ENCODE assay signal across 12 cellular contexts in genomic region chr6:94254689-94255088, GRCh38.
DNase-seq lines count a peak whose midpoint lies in the region; ATAC-seq and TF ChIP-seq lines count a peak whose summit lies in the region.
"Had no signal": no experiment of that assay in that cellular context is flagged by ENCODE, and none has a peak within 500 bp of the region (broad histone marks: within the 10 kb centered on the region; RNA-seq: fewer than 3 reads in every experiment).

No MANE protein-coding gene starts in this region.

- no peak overlapping the region for H3K27ac ChIP-seq in VCaP
- H3K27ac ChIP-seq in OCI-LY7 (ENCODE audit: low read depth, low read length, poor library complexity, severe bottlenecking): no peak overlapping the region
- H3K27ac ChIP-seq in suprapubic skin: no peak overlapping the region

- H3K4me1 ChIP-seq in OCI-LY7 (ENCODE audit: insufficient read depth, low read length, poor library complexity, severe bottlenecking) (no peaks in the 10 kb centered on the region), suprapubic skin (no peaks in the 10 kb centered on the region)

- H3K36me3 ChIP-seq in kidney epithelial cell (ENCODE audit: control insufficient read depth, insufficient read depth, low read length) (no peaks in the 10 kb centered on the region), OCI-LY7 (ENCODE audit: insufficient read depth, low read length) (no peaks in the 10 kb centered on the region), suprapubic skin (no peaks in the 10 kb centered on the region)

- in situ Hi-C loops in ACHN (cut with HindIII; ENCODE audit: low pct_ligation_motif_present, low pct_unique_long_range_greater_than_20kb, low sequenced_read_pairs): no loop called here

- no peaks in the 10 kb centered on the region for H3K9me3 ChIP-seq in OCI-LY7 (ENCODE audit: low read length)
- no peaks in the 10 kb centered on the region for H3K9me3 ChIP-seq in suprapubic skin

- H3K4me3 ChIP-seq in kidney epithelial cell (ENCODE audit: low read depth, low read length) (no peak overlapping the region), OCI-LY7 (ENCODE audit: low read depth, low read length, poor library complexity, severe bottlenecking) (no peak overlapping the region), suprapubic skin (no peak overlapping the region)

- BruUV-seq in OCI-LY7 (replicated peaks; lab: Mats Ljungman, UMichigan): no TSS peak

- no peak for TF ChIP-seq EP300 in suprapubic skin (IDR thresholded peaks at IDR 0.05)

- TF ChIP-seq CTCF in VCaP (conservative IDR thresholded peaks at IDR 0.05): peak; percentile 71
- peak; percentile 22 for TF ChIP-seq CTCF in kidney epithelial cell (IDR thresholded peaks at IDR 0.05; ENCODE audit: insufficient read depth, low read length, poor library complexity, severe bottlenecking)
- TF ChIP-seq CTCF in OCI-LY7 (conservative IDR thresholded peaks at IDR 0.05; ENCODE audit: low read length): no peak
- TF ChIP-seq CTCF in suprapubic skin (IDR thresholded peaks at IDR 0.05): no peak

- H3K9me2 ChIP-seq in OCI-LY7 (ENCODE audit: insufficient read depth, low read length): no peaks in the 10 kb centered on the region

- POLR2A ChIA-PET in OCI-LY7 (lab: Charles Lee): interaction anchor here (0.6 to 0.7 kb wide), 3 partner anchors 91 to 244 kb away, joined by 3 to 4 read pairs (median 3); no protein-coding TSS in a partner anchor

- 73% methylated on average over 1 of the region's 1 CpG for WGBS in suprapubic skin

- no peak overlapping the region for H3K4me2 ChIP-seq in OCI-LY7 (ENCODE audit: low read length)

- H4K20me1 ChIP-seq in OCI-LY7 (ENCODE audit: insufficient read depth, low read length): no peaks in the 10 kb centered on the region

- no peaks in the 10 kb centered on the region for H3K79me2 ChIP-seq in OCI-LY7 (ENCODE audit: insufficient read depth, low read depth, low read length)

- no peak overlapping the region for H2AFZ ChIP-seq in OCI-LY7 (ENCODE audit: low read length)

- no peak for ATAC-seq in HG03378 (IDR thresholded peaks at IDR 0.05; ENCODE audit: unreplicated experiment)

- intact Hi-C loops in OCI-LY7 (cut with micrococcal nuclease; ENCODE audit: unreplicated experiment): no loop called here

- no peaks in the 10 kb centered on the region for H3K27me3 ChIP-seq in kidney epithelial cell (ENCODE audit: control insufficient read depth, insufficient read depth, low read length)
- H3K27me3 ChIP-seq in suprapubic skin: no peaks in the 10 kb centered on the region

- DNase-seq in ACHN: peak; percentile 51
- DNase-seq in HT-29 (ENCODE audit: low spot score): peak; percentile 48
- DNase-seq in kidney epithelial cell (ENCODE audit: low read depth): no peak
- DNase-seq in OCI-LY7 (ENCODE audit: low spot score): no peak
- no peak for DNase-seq in suprapubic skin (ENCODE audit: low spot score in 2 of 2)
- DNase-seq in activated effector memory CD4-positive, alpha-beta T cell treated with anti-CD3 and anti-CD28 coated beads, Interleukin-2, amount 50 U/mL, for 16 hours: no peak
- DNase-seq: CD4-positive, CD25-positive, alpha-beta regulatory T cell; H7; KG1; NK-92 treated with Interleukin-12 subunit alpha and Interleukin-12 subunit beta, amount 100 ng/mL, for 24 hours had no signal

- CTCF ChIA-PET in OCI-LY7 (lab: Charles Lee; ENCODE audit: unreplicated experiment): no interaction called here

- no peak for TF ChIP-seq POLR2A in suprapubic skin (IDR thresholded peaks at IDR 0.05)

Comparison
In these comparisons a context has a peak if more than half of its experiments do, and no peak if none do; other contexts are left out.
1. DNase-seq: peak in ACHN (single experiment) and HT-29 (single experiment); none in kidney epithelial cell (single experiment), OCI-LY7 (single experiment), suprapubic skin (0 of 2) and activated effector memory CD4-positive, alpha-beta T cell treated with anti-CD3 and anti-CD28 coated beads, Interleukin-2, amount 50 U/mL, for 16 hours (single experiment).
2. CTCF ChIP-seq: peak in VCaP (single experiment) and kidney epithelial cell (single experiment); none in OCI-LY7 (single experiment) and suprapubic skin (0 of 2).